Comparison of ENCODE assay signal across 25 cellular contexts in the genomic region with DNA sequence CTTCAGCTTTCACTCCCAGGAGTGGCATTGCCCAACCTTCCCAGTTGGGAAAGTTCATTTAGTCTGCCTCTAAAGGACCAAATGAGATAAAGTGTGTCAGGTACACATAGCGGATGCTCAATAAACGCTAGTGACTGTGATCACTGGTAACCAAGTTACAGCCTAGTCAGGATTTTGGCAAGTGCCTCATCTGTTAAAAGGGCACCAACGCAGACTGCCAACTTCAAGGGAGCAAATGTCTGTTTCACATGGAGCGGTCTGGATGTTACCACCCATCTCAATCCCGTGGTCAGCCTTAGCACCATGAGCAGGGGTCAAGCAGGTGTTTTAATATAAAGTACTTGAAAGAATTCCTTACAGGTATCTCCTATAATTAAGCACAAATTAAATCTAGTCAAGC.
"Had no signal": no experiment of that assay in that cellular context is flagged by ENCODE, and none has a peak within 500 bp of the region (broad histone marks: within the 10 kb centered on the region; RNA-seq: fewer than 3 reads in every experiment).

No MANE protein-coding gene starts in this region.

- H3K9me3 ChIP-seq: pancreas, prostate gland, right lobe of liver, stomach, testis, thyroid gland, transverse colon, upper lobe of left lung, vagina had no signal

- FAIRE-seq: pancreas had no signal

- H3K4me2 ChIP-seq: smooth muscle cell had no signal

- H3K4me1 ChIP-seq: pancreas, prostate gland, right lobe of liver, testis, transverse colon had no signal

- H3K27me3 ChIP-seq: pancreas, right lobe of liver, stomach, testis, thyroid gland, transverse colon, upper lobe of left lung, vagina had no signal

- H3K4me3 ChIP-seq: pancreas, prostate gland, right lobe of liver, smooth muscle cell, stomach, testis, thyroid gland, transverse colon, upper lobe of left lung, vagina had no signal

- H3K27ac ChIP-seq: pancreas, prostate gland, right lobe of liver, stomach, testis, transverse colon, vagina had no signal

- H3K36me3 ChIP-seq: pancreas, prostate gland, right lobe of liver, stomach, thyroid gland, transverse colon, upper lobe of left lung, vagina had no signal

- DNase-seq: head of caudate nucleus; islet precursor cell; mammary epithelial cell; mesenchymal stem cell; naive thymus-derived CD8-positive, alpha-beta T cell; nucleus accumbens; pancreas; posterior cingulate gyrus; retina; right lobe of liver; stimulated activated CD4-positive, alpha-beta T cell treated with anti-CD3 and anti-CD28 coated beads, Interleukin-1b, Interleukin-23, amount 100 ng/mL, for 48 hours; stimulated activated CD4-positive, alpha-beta T cell treated with anti-CD3 and anti-CD28 coated beads, Interleukin-2, amount 100 ng/mL, for 48 hours; stimulated activated CD4-positive, alpha-beta T cell treated with anti-CD3 and anti-CD28 coated beads, Interleukin-4, amount 100 ng/mL, for 4 hours; stimulated activated CD8-positive, alpha-beta memory T cell treated with anti-CD3 and anti-CD28 coated beads, Interleukin-4, amount 100 ng/mL, for 48 hours; stimulated activated naive CD8-positive, alpha-beta T cell treated with anti-CD3 and anti-CD28 coated beads, Interleukin-15, Interleukin-2, amounts not matched to agents 100 U/mL and 50 U/mL, for 24 hours; stomach; testis; transverse colon; upper lobe of left lung had no signal

- ATAC-seq: left lobe of liver; naive thymus-derived CD8-positive, alpha-beta T cell; pancreas; right lobe of liver; stimulated activated memory B cell treated with anti-CD40 and anti-IgM and Interleukin-4, amounts not matched to agents 10 μg/mL and 1 μg/mL and 100 μg/mL, for 72 hours; stimulated activated naive CD8-positive, alpha-beta T cell treated with anti-CD3 and anti-CD28 coated beads, Interleukin-15, Interleukin-2, amounts not matched to agents 100 U/mL and 50 U/mL, for 24 hours had no signal
